34 cellular contexts compared by ENCODE assay signal in the genomic region with DNA sequence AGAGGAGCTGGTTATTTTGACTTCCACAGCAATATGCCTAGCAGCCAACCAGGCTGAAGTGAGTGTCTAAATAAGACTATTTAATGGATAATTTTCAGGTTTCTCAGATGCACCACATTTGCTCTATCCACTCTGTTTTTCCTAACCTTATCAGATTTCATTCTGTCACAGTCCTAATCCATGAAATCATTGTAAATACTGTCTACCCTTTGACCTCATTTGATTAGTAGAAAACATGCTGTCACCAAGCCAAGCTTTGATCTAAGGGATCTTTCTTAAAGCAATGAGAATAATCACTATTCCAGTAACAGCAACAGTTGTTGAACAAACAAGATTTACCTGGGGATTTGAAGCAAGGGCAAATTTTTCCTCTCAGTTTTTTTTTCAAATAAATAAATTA.
DNase-seq lines count a peak whose midpoint lies in the region; ATAC-seq, FAIRE-seq and TF ChIP-seq lines count a peak whose summit lies in the region.
"Had no signal": no experiment of that assay in that cellular context is flagged by ENCODE, and none has a peak within 500 bp of the region (broad histone marks: within the 10 kb centered on the region; RNA-seq: fewer than 3 reads in every experiment).

No MANE protein-coding gene starts in this region.

- H2AFZ ChIP-seq in HepG2 (ENCODE audit: low read length) = no peak overlapping the region

- no peak overlapping the region for H3K9ac ChIP-seq in liver (ENCODE audit: low read depth in 1 of 2, low read length in 2 of 2)
- H3K9ac ChIP-seq in HepG2 (ENCODE audit: insufficient read depth, low read depth, low read length) = no peak overlapping the region
- H3K9ac ChIP-seq: BLaER1; BLaER1 treated with 17β-estradiol and CSF1 and Interleukin-3, amounts not matched to agents 10 nM and 100 nM had no signal

- H3K4me2 ChIP-seq in HepG2 (ENCODE audit: low read depth, low read length) = no peak overlapping the region
- H3K4me2 ChIP-seq: A549; BLaER1; BLaER1 treated with 17β-estradiol and CSF1 and Interleukin-3, amounts not matched to agents 10 nM and 100 nM had no signal

- no TSS peak for BruUV-seq in HepG2 (replicated peaks; lab: Mats Ljungman, UMichigan)

- H3K27ac ChIP-seq in liver (ENCODE audit: low read depth in 1 of 2, low read length in 2 of 2) (no peak overlapping the region), HepG2 (ENCODE audit: extremely low read length, insufficient read depth, low read length) (no peak overlapping the region), right lobe of liver (peak overlapping the region in 1 of 3 donors; percentile 24), Peyer's patch (no peak overlapping the region)
- H3K27ac ChIP-seq: 22Rv1; A549; BLaER1; BLaER1 treated with 17β-estradiol and CSF1 and Interleukin-3, amounts not matched to agents 10 nM and 100 nM; C4-2B had no signal

- TF ChIP-seq CTCF in liver (IDR thresholded peaks at IDR 0.05; ENCODE audit: low read depth, low read length, missing input control) = no peak
- no peak for TF ChIP-seq CTCF in HepG2 (CRISPR knock-in tag; IDR thresholded peaks at IDR 0.05)
- TF ChIP-seq CTCF in right lobe of liver (IDR thresholded peaks at IDR 0.05) = no peak
- no peak for TF ChIP-seq CTCF in Peyer's patch (IDR thresholded peaks at IDR 0.05)

- FAIRE-seq in HepG2 (lab: Jason Lieb, UNC) = no peak
- FAIRE-seq: A204.1, A549, D721Med had no signal

- intact Hi-C loops in HepG2 (cut with micrococcal nuclease; ENCODE audit: unreplicated experiment) (no loop called here), right lobe of liver (cut with DNase I) (no loop called here)

- H3K4me1 ChIP-seq in liver (ENCODE audit: control insufficient read depth in 4 of 4, insufficient read depth in 4 of 4, low read length in 3 of 4) = peaks cover 0 to 12% (median 3%) of the 10 kb centered on the region in 4 donors
- H3K4me1 ChIP-seq in HepG2 (ENCODE audit: insufficient read depth, low read length) = no peaks in the 10 kb centered on the region
- peaks cover 0 to 12% (median 0%) of the 10 kb centered on the region in 4 donors for H3K4me1 ChIP-seq in right lobe of liver
- H3K4me1 ChIP-seq in Peyer's patch = no peaks in the 10 kb centered on the region
- H3K4me1 ChIP-seq: A549; BE2C; BLaER1; BLaER1 treated with 17β-estradiol and CSF1 and Interleukin-3, amounts not matched to agents 10 nM and 100 nM; Caco-2 had no signal

- no peak for TF ChIP-seq POLR2A in HepG2 (IDR thresholded peaks at IDR 0.05; ENCODE audit: insufficient read depth in 1 of 2, low read depth in 2 of 2, low read length in 2 of 2)
- TF ChIP-seq POLR2A in right lobe of liver (IDR thresholded peaks at IDR 0.05) = no peak
- TF ChIP-seq POLR2A in Peyer's patch (IDR thresholded peaks at IDR 0.05) = no peak

- H3K4me3 ChIP-seq in liver (ENCODE audit: low read depth in 1 of 3, low read length in 3 of 3) = no peak overlapping the region
- H3K4me3 ChIP-seq in HepG2 (replicated peaks in 1 of 3; ENCODE audit: insufficient read depth in 1 of 3, low read depth in 2 of 3, low read length in 3 of 3) = no peak overlapping the region
- no peak overlapping the region for H3K4me3 ChIP-seq in right lobe of liver
- H3K4me3 ChIP-seq in Peyer's patch = no peak overlapping the region
- H3K4me3 ChIP-seq: A549; BLaER1; BLaER1 treated with 17β-estradiol and CSF1 and Interleukin-3, amounts not matched to agents 10 nM and 100 nM had no signal

- H3K79me2 ChIP-seq in HepG2 (ENCODE audit: insufficient read depth, low read length) = no peaks in the 10 kb centered on the region

- no peak for TF ChIP-seq EP300 in HepG2 (IDR thresholded peaks at IDR 0.05; ENCODE audit: low read depth in 2 of 2, low read length in 2 of 2)
- no peak for TF ChIP-seq EP300 in HepG2 (CRISPR knock-in tag; IDR thresholded peaks at IDR 0.05; ENCODE audit: borderline replicate concordance)

- DNase-seq in DMS53 (lab: John Stamatoyannopoulos, UW) (peak; percentile 2), DMS53 treated with DMSO at 0.1 percent for 48 hours (lab: John Stamatoyannopoulos, UW; ENCODE audit: unreplicated experiment) (no peak), HepG2 (ENCODE audit: low spot score) (no peak), left lobe of liver (ENCODE audit: low spot score) (no peak), right lobe of liver (no peak), Peyer's patch (no peak), mesenteric fat pad (ENCODE audit: low spot score) (no peak)
- DNase-seq: 8988T; ACHN; AML-193; BE2C; C1 segment of cervical spinal cord; Caco-2; Calu3; CD4-positive, alpha-beta memory T cell; CD4-positive, alpha-beta T cell; CD4-positive, CD25-positive, alpha-beta regulatory T cell; CD8-positive, alpha-beta memory T cell; CD8-positive, alpha-beta T cell; COR-L47; DMS 273 treated with DMSO at 0.1 percent for 48 hours; DMS153; DMS79; DMS79 treated with DMSO at 0.1 percent for 48 hours; DND-41; EL had no signal

- CTCF ChIA-PET in HepG2 (lab: Yijun Ruan, JAX; ENCODE audit: low intra/inter-chr PET ratio, low total read pairs) = no interaction called here

- in situ Hi-C loops in HepG2 (cut with HindIII; ENCODE audit: extremely low pct_ligation_motif_present, low pct_unique_long_range_greater_than_20kb) = no loop called here

- H3K27me3 ChIP-seq in liver (ENCODE audit: control insufficient read depth in 4 of 4, insufficient read depth in 4 of 4, low read length in 3 of 4) (no peaks in the 10 kb centered on the region), HepG2 (ENCODE audit: control insufficient read depth in 1 of 2, insufficient read depth in 2 of 2, low read length in 2 of 2) (no peaks in the 10 kb centered on the region), right lobe of liver (no peaks in the 10 kb centered on the region), Peyer's patch (no peaks in the 10 kb centered on the region)
- H3K27me3 ChIP-seq: BE2C; BLaER1; BLaER1 treated with 17β-estradiol and CSF1 and Interleukin-3, amounts not matched to agents 10 nM and 100 nM had no signal

- POLR2A ChIA-PET in HepG2 (lab: Yijun Ruan, JAX) = no interaction called here

- peak in 1 of 2 donors; percentile 29 for TF ChIP-seq RAD21 in liver (IDR thresholded peaks at IDR 0.05)
- TF ChIP-seq RAD21 in HepG2 (CRISPR knock-in tag; IDR thresholded peaks at IDR 0.05) = no peak

- peaks cover 0 to 5% (median 0%) of the 10 kb centered on the region in 4 donors for H3K9me3 ChIP-seq in liver (ENCODE audit: control insufficient read depth in 4 of 4, low read length in 3 of 4)
- peaks cover 90% of the 10 kb centered on the region for H3K9me3 ChIP-seq in HepG2 (ENCODE audit: low read length)
- H3K9me3 ChIP-seq in right lobe of liver = no peaks in the 10 kb centered on the region
- no peaks in the 10 kb centered on the region for H3K9me3 ChIP-seq in Peyer's patch
- H3K9me3 ChIP-seq: A549, BE2C had no signal

- ATAC-seq in HepG2 (no peak), left lobe of liver (peak; percentile 40), right lobe of liver (peak; percentile 73 to 90 (median 83))
- ATAC-seq: A549; CD8-positive, alpha-beta T cell had no signal

- H4K20me1 ChIP-seq in HepG2 (ENCODE audit: insufficient read depth, low read length) = no peaks in the 10 kb centered on the region
- H4K20me1 ChIP-seq: BLaER1; BLaER1 treated with 17β-estradiol and CSF1 and Interleukin-3, amounts not matched to agents 10 nM and 100 nM had no signal

- H3K36me3 ChIP-seq in liver (ENCODE audit: control insufficient read depth in 4 of 4, insufficient read depth in 3 of 4, low read depth in 1 of 4, low read length in 3 of 4) (no peaks in the 10 kb centered on the region), HepG2 (replicated peaks in 1 of 2; ENCODE audit: control insufficient read depth in 1 of 2, insufficient read depth in 2 of 2, low read length in 2 of 2) (no peaks in the 10 kb centered on the region), right lobe of liver (no peaks in the 10 kb centered on the region), Peyer's patch (no peaks in the 10 kb centered on the region)
- H3K36me3 ChIP-seq: BLaER1 had no signal

TF ChIP-seq in liver, 16 proteins besides CTCF, POLR2A, EP300 and RAD21 (continues in another document):
- TF ChIP-seq SP1 (IDR thresholded peaks at IDR 0.05) = peak; percentile 56
- peak in 1 of 2 donors; percentile 16 for TF ChIP-seq EGR1 (IDR thresholded peaks at IDR 0.05; ENCODE audit: low read depth in 2 of 2)
- TF ChIP-seq, protein P1, sequence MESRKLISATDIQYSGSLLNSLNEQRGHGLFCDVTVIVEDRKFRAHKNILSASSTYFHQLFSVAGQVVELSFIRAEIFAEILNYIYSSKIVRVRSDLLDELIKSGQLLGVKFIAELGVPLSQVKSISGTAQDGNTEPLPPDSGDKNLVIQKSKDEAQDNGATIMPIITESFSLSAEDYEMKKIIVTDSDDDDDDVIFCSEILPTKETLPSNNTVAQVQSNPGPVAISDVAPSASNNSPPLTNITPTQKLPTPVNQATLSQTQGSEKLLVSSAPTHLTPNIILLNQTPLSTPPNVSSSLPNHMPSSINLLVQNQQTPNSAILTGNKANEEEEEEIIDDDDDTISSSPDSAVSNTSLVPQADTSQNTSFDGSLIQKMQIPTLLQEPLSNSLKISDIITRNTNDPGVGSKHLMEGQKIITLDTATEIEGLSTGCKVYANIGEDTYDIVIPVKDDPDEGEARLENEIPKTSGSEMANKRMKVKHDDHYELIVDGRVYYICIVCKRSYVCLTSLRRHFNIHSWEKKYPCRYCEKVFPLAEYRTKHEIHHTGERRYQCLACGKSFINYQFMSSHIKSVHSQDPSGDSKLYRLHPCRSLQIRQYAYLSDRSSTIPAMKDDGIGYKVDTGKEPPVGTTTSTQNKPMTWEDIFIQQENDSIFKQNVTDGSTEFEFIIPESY (IDR thresholded peaks at IDR 0.05) = no peak
- TF ChIP-seq TAF1 (conservative IDR thresholded peaks at IDR 0.05) = no peak
- peak; percentile 51 to 58 for TF ChIP-seq HNF4A (conservative IDR thresholded peaks at IDR 0.05)

TF ChIP-seq in HepG2, 621 proteins besides CTCF, POLR2A, EP300 and RAD21:
- no peak for TF ChIP-seq MAFG (CRISPR knock-in tag; IDR thresholded peaks at IDR 0.05)
